Comparison of ENCODE assay signal across 27 cellular contexts in the genomic region with DNA sequence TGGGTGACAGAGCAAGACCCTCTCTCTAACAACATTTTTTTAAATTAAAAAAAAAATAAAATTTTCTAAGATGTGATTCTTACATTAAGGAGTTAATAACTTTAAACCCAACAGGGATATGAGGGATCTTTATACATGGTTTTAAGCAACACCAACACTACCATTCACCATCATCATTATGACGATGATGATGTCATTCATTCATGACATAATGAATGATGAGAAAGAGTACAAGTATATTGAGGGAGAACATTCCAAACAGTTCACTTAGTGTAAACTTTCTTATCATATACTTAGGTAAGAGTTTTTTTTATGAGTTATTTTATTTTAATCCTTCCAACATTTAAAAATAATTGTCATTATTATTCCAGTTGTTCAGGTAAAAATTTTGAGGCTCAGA.
"Had no signal": no experiment of that assay in that cellular context is flagged by ENCODE, and none has a peak within 500 bp of the region (broad histone marks: within the 10 kb centered on the region; RNA-seq: fewer than 3 reads in every experiment).

No MANE protein-coding gene starts in this region.

- H3K36me3 ChIP-seq: colonic mucosa, esophagus muscularis mucosa, esophagus squamous epithelium, gastrocnemius medialis, gastroesophageal sphincter, heart left ventricle, heart right ventricle had no signal

- H3K4me1 ChIP-seq: colonic mucosa, esophagus muscularis mucosa, esophagus squamous epithelium, foreskin keratinocyte, gastrocnemius medialis, gastroesophageal sphincter, heart left ventricle, heart right ventricle had no signal

- H3K9me3 ChIP-seq: colonic mucosa, esophagus muscularis mucosa, esophagus squamous epithelium, gastrocnemius medialis, gastroesophageal sphincter, heart left ventricle, heart right ventricle had no signal

- H3K27me3 ChIP-seq: colonic mucosa, dorsolateral prefrontal cortex, esophagus muscularis mucosa, esophagus squamous epithelium, foreskin keratinocyte, gastrocnemius medialis, gastroesophageal sphincter, heart left ventricle, heart right ventricle had no signal

- H3K4me3 ChIP-seq: colonic mucosa, coronary artery, dorsolateral prefrontal cortex, esophagus muscularis mucosa, esophagus squamous epithelium, gastrocnemius medialis, gastroesophageal sphincter, heart left ventricle, heart right ventricle had no signal

- ATAC-seq: effector memory CD8-positive, alpha-beta T cell; esophagus mucosa; foreskin keratinocyte; gastrocnemius medialis; gastroesophageal sphincter; heart left ventricle; heart right ventricle had no signal

- FAIRE-seq: colon, endometrium, endothelial cell of umbilical vein, frontal cortex had no signal

- DNase-seq: colonic mucosa; cortex of kidney; dermis blood vessel endothelial cell; dorsolateral prefrontal cortex; effector CD4-positive, alpha-beta T cell; effector CD8-positive, alpha-beta T cell; effector memory CD4-positive, alpha-beta T cell; effector memory CD8-positive, alpha-beta T cell; endodermal cell; erythroblast; esophagus squamous epithelium; foreskin fibroblast; foreskin keratinocyte; gastrocnemius medialis; glutamatergic neuron; head of caudate nucleus; heart left ventricle; heart right ventricle had no signal

- H3K27ac ChIP-seq: colonic mucosa, coronary artery, epithelial cell of prostate, esophagus muscularis mucosa, esophagus squamous epithelium, foreskin keratinocyte, gastrocnemius medialis, gastroesophageal sphincter, heart left ventricle, heart right ventricle had no signal
